1 cellular context compared by ENCODE assay signal in the genomic region with DNA sequence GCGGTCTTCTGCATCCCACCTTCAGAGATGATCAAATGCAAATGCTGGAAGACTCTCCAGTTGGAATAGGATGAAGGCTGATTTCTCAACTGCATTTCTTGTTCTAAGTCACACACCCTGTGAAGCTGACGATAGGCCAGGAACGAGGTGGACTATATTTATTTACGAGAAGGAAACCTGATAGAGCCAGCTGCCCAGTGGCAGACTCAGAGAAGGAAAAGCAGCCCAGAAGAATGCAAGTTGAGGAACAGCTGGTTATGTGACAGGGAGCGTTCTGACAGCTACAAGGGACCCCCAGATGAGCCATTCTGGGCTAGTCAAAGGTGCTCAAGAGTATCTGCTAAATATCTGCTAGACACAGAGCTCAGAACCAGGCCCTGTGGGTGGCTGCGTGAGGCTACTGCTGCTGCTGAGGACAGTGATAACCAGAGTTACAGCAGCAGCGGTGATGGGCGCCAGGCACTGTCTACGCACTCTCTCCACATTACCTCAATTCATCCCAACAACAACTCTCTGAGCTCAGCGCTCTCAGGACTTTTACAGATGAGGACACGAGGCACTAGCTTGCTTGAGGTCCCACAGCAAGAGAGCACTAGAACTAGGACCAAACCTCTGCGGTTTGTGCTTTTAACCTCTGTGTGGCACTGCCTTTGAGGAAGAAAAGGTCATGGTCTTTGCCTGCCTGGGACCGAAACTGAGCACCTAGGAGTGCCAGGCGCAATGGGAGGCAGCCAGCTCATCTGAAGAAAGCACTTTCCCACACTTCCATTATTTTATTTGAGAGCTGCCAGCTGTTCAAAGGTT.
TF ChIP-seq lines count a peak whose summit lies in the region.

No MANE protein-coding gene starts in this region.

TF ChIP-seq in IMR-90, 13 proteins besides CTCF, POLR2A, EP300 and RAD21:
- no peak for TF ChIP-seq MAFK (IDR thresholded peaks at IDR 0.05; ENCODE audit: low read depth, low read length)
- TF ChIP-seq, protein P1, sequence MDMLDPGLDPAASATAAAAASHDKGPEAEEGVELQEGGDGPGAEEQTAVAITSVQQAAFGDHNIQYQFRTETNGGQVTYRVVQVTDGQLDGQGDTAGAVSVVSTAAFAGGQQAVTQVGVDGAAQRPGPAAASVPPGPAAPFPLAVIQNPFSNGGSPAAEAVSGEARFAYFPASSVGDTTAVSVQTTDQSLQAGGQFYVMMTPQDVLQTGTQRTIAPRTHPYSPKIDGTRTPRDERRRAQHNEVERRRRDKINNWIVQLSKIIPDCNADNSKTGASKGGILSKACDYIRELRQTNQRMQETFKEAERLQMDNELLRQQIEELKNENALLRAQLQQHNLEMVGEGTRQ (IDR thresholded peaks at IDR 0.05; ENCODE audit: low read depth, low read length): no peak
- TF ChIP-seq RCOR1 (IDR thresholded peaks at IDR 0.05; ENCODE audit: insufficient replicate concordance, low read length): no peak
- no peak for TF ChIP-seq FOS (IDR thresholded peaks at IDR 0.05; ENCODE audit: low read depth, low read length)
- no peak for TF ChIP-seq MAZ (IDR thresholded peaks at IDR 0.05; ENCODE audit: borderline replicate concordance, low read depth, low read length)
- TF ChIP-seq SMC3 (IDR thresholded peaks at IDR 0.05; ENCODE audit: low read depth, low read length): no peak
- no peak for TF ChIP-seq ELK1 (IDR thresholded peaks at IDR 0.05; ENCODE audit: borderline replicate concordance, low read depth, low read length)
- TF ChIP-seq NFE2L2 (IDR thresholded peaks at IDR 0.05; ENCODE audit: low read depth, low read length): no peak
- TF ChIP-seq CHD1 (IDR thresholded peaks at IDR 0.05; ENCODE audit: low read depth, low read length): no peak
- TF ChIP-seq MXI1 (IDR thresholded peaks at IDR 0.05; ENCODE audit: borderline replicate concordance, low read depth, low read length): no peak
- no peak for TF ChIP-seq BHLHE40 (IDR thresholded peaks at IDR 0.05; ENCODE audit: low read depth, low read length)
- TF ChIP-seq RFX5 (IDR thresholded peaks at IDR 0.05; ENCODE audit: low read depth, low read length): no peak
- TF ChIP-seq CEBPB (IDR thresholded peaks at IDR 0.05; ENCODE audit: low read depth, low read length): no peak
TF ChIP-seq in IMR-90: peak in this region for 0.
